Comparison of ENCODE assay signal across 8 cellular contexts in genomic region chr21:36260030-36260787, GRCh38. TPM values are rescaled to one million over a fixed set of nuclear protein-coding genes. Genes with fewer than 3 reads are reported as not detected.
DNase-seq lines count a peak whose midpoint lies in the region; ATAC-seq, FAIRE-seq and TF ChIP-seq lines count a peak whose summit lies in the region.

No MANE protein-coding gene starts in this region.

- ATAC-seq in left colon: peak; percentile 85
- ATAC-seq in HG03159 (IDR thresholded peaks at IDR 0.05; ENCODE audit: unreplicated experiment): no peak

- TF ChIP-seq CTCF in NB4 (IDR thresholded peaks at IDR 0.05; ENCODE audit: low read depth, low read length): peak; percentile 65

- peak overlapping the region; percentile 50 for H3K4me3 ChIP-seq in NB4 (ENCODE audit: low read depth, low read length)

- peak; percentile 23 for FAIRE-seq in GM12891 (lab: Jason Lieb, UNC)

- DNase-seq in AG08395 (ENCODE audit: low spot score) (peak; percentile 82), GM12891 (ENCODE audit: insufficient read length, low spot score) (peak; percentile 44), NB4 (ENCODE audit: low read depth) (peak; percentile 68), T-helper 2 cell (peak in 4 of 5 experiments; percentile 8 to 68 (median 28)), cerebellum (ENCODE audit: low spot score) (peak; percentile 48), left colon (peak in 1 of 2 donors; percentile 35)
- DNase-seq in stimulated activated CD4-positive, alpha-beta T cell treated with anti-CD3 and anti-CD28 coated beads, TNF-alpha, amount 100 ng/mL, for 1 hour (ENCODE audit: low read depth in 3 of 3, low spot score in 1 of 3): peak in 2 of 3 donors; percentile 5 to 15

- intact Hi-C loops in left colon (cut with DNase I, micrococcal nuclease): loop anchor here in 1 of 2 donors (10.0 kb wide), 1 partner anchor 55 kb away; no protein-coding TSS in a partner anchor

- no peak for TF ChIP-seq POLR2A in GM12891 (IDR thresholded peaks at IDR 0.05; ENCODE audit: low read depth, low read length)
- no peak for TF ChIP-seq POLR2A in NB4 (IDR thresholded peaks at IDR 0.05; ENCODE audit: extremely low read depth, insufficient read length)

TF ChIP-seq in GM12891, 5 proteins besides CTCF, POLR2A, EP300 and RAD21:
- TF ChIP-seq POLR2AphosphoS5 (IDR thresholded peaks at IDR 0.05; ENCODE audit: low read depth, low read length) (no peak), PAX5 (IDR thresholded peaks at IDR 0.05; ENCODE audit: insufficient read depth, low read length, severe bottlenecking) (no peak), POU2F2 (IDR thresholded peaks at IDR 0.05; ENCODE audit: low read depth, low read length) (no peak), SPI1 (IDR thresholded peaks at IDR 0.05; ENCODE audit: low read depth, low read length) (no peak), TAF1 (IDR thresholded peaks at IDR 0.05; ENCODE audit: low read depth, low read length) (no peak)

RNA-seq across cellular contexts. Expression of gene MORC3, which starts 59.8 kb away (rescaled TPM):
- 7.9 TPM for polyA plus RNA-seq in GM12891 (2012; ENCODE audit: low read depth, missing spikeins)
- total RNA-seq in cerebellum: 72.5 TPM
- total RNA-seq in left colon: 10 to 100 TPM; 23.4 to 29.7 TPM
